8 cellular contexts compared by ENCODE assay signal in genomic region chr7:98106647-98107312, GRCh38. TPM values are rescaled to one million over a fixed set of nuclear protein-coding genes. Genes with fewer than 3 reads are reported as not detected.
DNase-seq lines count a peak whose midpoint lies in the region; ATAC-seq, FAIRE-seq and TF ChIP-seq lines count a peak whose summit lies in the region.

Gene LMTK2, plus strand, starts transcription at chr7:98106862. Its CDS starts 316 bp downstream, at chr7:98107178.

- H3K4me3 Mint-ChIP-seq in activated B cell treated with CpG ODN at 0.5 μM for 24 hours, result peak within 1 kb of the TSS; percentile 97

- H3K27ac Mint-ChIP-seq in activated B cell treated with CpG ODN at 0.5 μM for 24 hours, result peak within 1 kb of the TSS; percentile 86

- TF ChIP-seq CTCF in AG09309 (IDR thresholded peaks at IDR 0.05; ENCODE audit: control insufficient read depth, insufficient read depth, low read depth, low read length, missing control alignments) (peak; percentile 95), activated B cell treated with CpG ODN at 0.5 μM for 24 hours (IDR thresholded peaks at IDR 0.05) (peak; percentile 80)

- H3K9me3 Mint-ChIP-seq in activated B cell treated with CpG ODN at 0.5 μM for 24 hours, result peaks cover 3% of the 10 kb centered on the region

- H3K27me3 Mint-ChIP-seq in activated B cell treated with CpG ODN at 0.5 μM for 24 hours, result peaks cover 8% of the 10 kb centered on the region

- POLR2A ChIA-PET in activated B cell treated with CpG ODN at 0.5 μM for 24 hours (lab: Charles Lee), result interaction anchor here (0.6 to 1.6 kb wide), 5 partner anchors 26 to 126 kb away, joined by 3 to 5 read pairs (median 5); no protein-coding TSS in a partner anchor

- H3K36me3 Mint-ChIP-seq in activated B cell treated with CpG ODN at 0.5 μM for 24 hours (ENCODE audit: low read depth), result peaks cover 5% of the 10 kb centered on the region

- H3K4me3 ChIP-seq in AG09309 (ENCODE audit: control insufficient read depth, low read depth, low read length), result peak within 1 kb of the TSS; percentile 59

- CTCF ChIA-PET in activated B cell treated with CpG ODN at 0.5 μM for 24 hours (lab: Charles Lee), result interaction anchor here (0.7 to 3.6 kb wide), 6 partner anchors 55 to 144 kb away, joined by 3 to 66 read pairs (median 6); no protein-coding TSS in a partner anchor

- intact Hi-C loops in activated B cell treated with CpG ODN at 0.5 μM for 24 hours (cut with micrococcal nuclease), result loop anchor here (1.0 to 10.0 kb wide), 13 partner anchors 27 to 1036 kb away; partner anchors contain the start of genes ASNS, BAIAP2L1, BRI3 and SDHAF3

- DNase-seq in AG09309 (ENCODE audit: low read depth) (peak; percentile 54), NCI-H2227 treated with DMSO at 0.1 percent for 48 hours (lab: John Stamatoyannopoulos, UW) (peak; percentile 95), activated B cell treated with CpG ODN at 0.5 μM for 24 hours (peak; percentile 99)
- DNase-seq in central memory CD4-positive, alpha-beta T cell, result peak; percentile 95
- peak; percentile 98 for DNase-seq in stimulated activated CD4-positive, alpha-beta T cell treated with anti-CD3 and anti-CD28 coated beads, Interleukin-12 subunit alpha, Interleukin-12 subunit beta, amount 100 ng/mL, for 4 hours

- ATAC-seq in GM18907 (IDR thresholded peaks at IDR 0.05; ENCODE audit: unreplicated experiment), result peak; percentile 100
- peak; percentile 100 for ATAC-seq in HG03159 (IDR thresholded peaks at IDR 0.05; ENCODE audit: unreplicated experiment)
- ATAC-seq in activated B cell treated with CpG ODN at 0.5 μM for 24 hours (ENCODE audit: low read depth), result peak; percentile 100

- FAIRE-seq in islet of Langerhans (lab: Jason Lieb, UNC), result peak; percentile 5

- peaks cover 16% of the 10 kb centered on the region for H3K4me1 Mint-ChIP-seq in activated B cell treated with CpG ODN at 0.5 μM for 24 hours

RNA-seq across cellular contexts. Expression of gene LMTK2, which starts in this region (rescaled TPM):
- 9.6 and 10.4 TPM in 2 replicates for total RNA-seq in activated B cell treated with CpG ODN at 0.5 μM for 24 hours

Comparison
In these comparisons a context has a peak if more than half of its experiments do, and no peak if none do; other contexts are left out.
1. Peak in every context shown above with its lines: DNase-seq, ATAC-seq and H3K4me3 ChIP-seq.